ENCODE assay signal across 1 cellular context in genomic region chr14:101334656-101335055, GRCh38.
A peak's percentile ranks its signal among the peaks of the same experiment; 100 is the strongest.
TF ChIP-seq lines count a peak whose summit lies in the region.

No MANE protein-coding gene starts in this region.

TF ChIP-seq in HepG2, 621 proteins besides CTCF, POLR2A, EP300 and RAD21 (continued from another document and continues in another):
- TF ChIP-seq ZBTB25 (CRISPR knock-in tag; IDR thresholded peaks at IDR 0.05) (0 out of 2 replicates have a peak, but pooled peaks have one; percentile 7), CEBPG (CRISPR knock-in tag; IDR thresholded peaks at IDR 0.05) (peak; percentile 89), PAF1 (CRISPR knock-in tag; IDR thresholded peaks at IDR 0.05) (no peak), MYC (CRISPR knock-in tag; IDR thresholded peaks at IDR 0.05; ENCODE audit: borderline replicate concordance) (no peak), ATF4 (CRISPR knock-in tag; IDR thresholded peaks at IDR 0.05) (0 out of 4 replicates have a peak, but pooled peaks of 1 of the 2 experiments have one; percentile 8), ZNF18 (CRISPR knock-in tag; IDR thresholded peaks at IDR 0.05; ENCODE audit: insufficient replicate concordance) (peak; percentile 26), FOXK1 (CRISPR knock-in tag; IDR thresholded peaks at IDR 0.05; ENCODE audit: borderline replicate concordance, low read depth) (no peak), ZBTB7A (CRISPR knock-in tag; IDR thresholded peaks at IDR 0.05) (no peak), ZNF281 (CRISPR knock-in tag; IDR thresholded peaks at IDR 0.05; ENCODE audit: borderline replicate concordance) (peak; percentile 19; the same call in 1 of the 2 replicates), ZNF720 (CRISPR knock-in tag; IDR thresholded peaks at IDR 0.05) (no peak), KAT7 (CRISPR knock-in tag; IDR thresholded peaks at IDR 0.05; ENCODE audit: borderline replicate concordance) (no peak), RFXAP (CRISPR knock-in tag; IDR thresholded peaks at IDR 0.05; ENCODE audit: borderline replicate concordance) (no peak), ATF6 (CRISPR knock-in tag; conservative IDR thresholded peaks at IDR 0.05) (no peak), ZC3H4 (CRISPR knock-in tag; IDR thresholded peaks at IDR 0.05; ENCODE audit: borderline replicate concordance) (no peak), ZNF253 (CRISPR knock-in tag; IDR thresholded peaks at IDR 0.05; ENCODE audit: borderline replicate concordance) (no peak), ZNF660 (CRISPR knock-in tag; IDR thresholded peaks at IDR 0.05; ENCODE audit: borderline replicate concordance, low read depth) (no peak), FOXP1 (IDR thresholded peaks at IDR 0.05) (no peak), FOXP1 (CRISPR knock-in tag; IDR thresholded peaks at IDR 0.05) (0 out of 2 replicates have a peak, but pooled peaks have one; percentile 21), POLR2AphosphoS5 (IDR thresholded peaks at IDR 0.05; ENCODE audit: low read depth, low read length) (peak; percentile 47; the same call in 1 of the 2 replicates), ZNF407 (CRISPR knock-in tag; IDR thresholded peaks at IDR 0.05; ENCODE audit: not compliant biosample characterization) (no peak), PAWR (CRISPR knock-in tag; IDR thresholded peaks at IDR 0.05; ENCODE audit: borderline replicate concordance) (no peak), RXRB (CRISPR knock-in tag; IDR thresholded peaks at IDR 0.05; ENCODE audit: borderline replicate concordance) (0 out of 2 replicates have a peak, but pooled peaks have one; percentile 17), ONECUT2 (CRISPR knock-in tag; IDR thresholded peaks at IDR 0.05) (no peak), ZNF883 (CRISPR knock-in tag; IDR thresholded peaks at IDR 0.05; ENCODE audit: not compliant biosample characterization) (peak; percentile 43), ZNF678 (CRISPR knock-in tag; IDR thresholded peaks at IDR 0.05) (no peak), ZBTB43 (CRISPR knock-in tag; conservative IDR thresholded peaks at IDR 0.05) (no peak), MXI1 (IDR thresholded peaks at IDR 0.05; ENCODE audit: borderline replicate concordance, low read depth, low read length) (no peak), MEF2D (CRISPR knock-in tag; IDR thresholded peaks at IDR 0.05) (no peak), NR2F6 (IDR thresholded peaks at IDR 0.05) (peak; percentile 19), NR2F6 (CRISPR knock-in tag; IDR thresholded peaks at IDR 0.05) (0 out of 2 replicates have a peak, but pooled peaks have one; percentile 21), ZNF446 (CRISPR knock-in tag; IDR thresholded peaks at IDR 0.05) (0 out of 2 replicates have a peak, but pooled peaks have one; percentile 47), FOSL1 (CRISPR knock-in tag; IDR thresholded peaks at IDR 0.05; ENCODE audit: borderline replicate concordance) (no peak), ZNF331 (CRISPR knock-in tag; IDR thresholded peaks at IDR 0.05) (0 out of 2 replicates have a peak, but pooled peaks have one; percentile 22), ZBTB8A (CRISPR knock-in tag; IDR thresholded peaks at IDR 0.05; ENCODE audit: borderline replicate concordance, low read depth) (no peak), HNF4A (CRISPR knock-in tag; IDR thresholded peaks at IDR 0.05) (peak; percentile 85), HMGXB3 (CRISPR knock-in tag; IDR thresholded peaks at IDR 0.05; ENCODE audit: borderline replicate concordance) (no peak)
